ENCODE assay signal across 1 cellular context in genomic region chr7:46705416-46706255, GRCh38.
TF ChIP-seq lines count a peak whose summit lies in the region.

No MANE protein-coding gene starts in this region.

TF ChIP-seq in SK-N-SH, 30 proteins besides CTCF, POLR2A, EP300 and RAD21 (continued from another document):
- TF ChIP-seq RCOR1 (IDR thresholded peaks at IDR 0.05; ENCODE audit: low read length) (no peak), ZBTB33 (IDR thresholded peaks at IDR 0.05; ENCODE audit: borderline replicate concordance, low read depth) (no peak), JUND (IDR thresholded peaks at IDR 0.05) (no peak), TCF12 (IDR thresholded peaks at IDR 0.05) (no peak), MAX (IDR thresholded peaks at IDR 0.05; ENCODE audit: low read depth) (no peak), POLR2AphosphoS5 (IDR thresholded peaks at IDR 0.05; ENCODE audit: low read depth, low read length) (no peak)
